ENCODE assay signal across 17 cellular contexts in the genomic region with DNA sequence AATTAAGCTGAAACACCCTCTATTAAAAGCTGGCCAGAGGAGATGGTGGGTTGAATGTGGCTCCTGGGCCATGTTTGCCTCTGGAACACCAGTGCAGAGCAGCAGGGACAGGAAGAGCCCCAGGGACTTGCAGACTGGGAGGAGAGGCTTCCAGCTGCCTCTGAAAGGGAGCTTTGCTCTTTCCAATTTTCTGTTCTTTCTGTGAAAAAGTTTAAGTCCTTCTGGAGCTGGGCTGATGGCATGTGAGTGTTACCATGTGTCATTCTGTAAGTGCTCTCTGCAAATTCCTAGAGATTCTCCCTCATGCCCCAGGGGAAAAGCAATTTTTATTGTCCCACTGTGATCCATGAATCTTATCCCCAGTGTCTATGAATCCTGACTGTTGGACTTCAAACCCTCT.
A peak's percentile ranks its signal among the peaks of the same experiment; 100 is the strongest.
DNase-seq lines count a peak whose midpoint lies in the region; ATAC-seq and TF ChIP-seq lines count a peak whose summit lies in the region.
"Had no signal": no experiment of that assay in that cellular context is flagged by ENCODE, and none has a peak within 500 bp of the region (broad histone marks: within the 10 kb centered on the region; RNA-seq: fewer than 3 reads in every experiment).

No MANE protein-coding gene starts in this region.

- no peaks in the 10 kb centered on the region for H3F3A ChIP-seq in neural progenitor cell (ENCODE audit: low read depth)

- H3K36me3 ChIP-seq in neural progenitor cell (no peaks in the 10 kb centered on the region), testis (ENCODE audit: low read depth, missing control alignments) (no peaks in the 10 kb centered on the region)
- H3K36me3 ChIP-seq: SJSA1 had no signal

- no peaks in the 10 kb centered on the region for H3K79me2 ChIP-seq in neural progenitor cell (ENCODE audit: low read depth)

- no peak overlapping the region for H3K27ac ChIP-seq in neural progenitor cell
- H3K27ac ChIP-seq in testis: no peak overlapping the region
- H3K27ac ChIP-seq: SJSA1 had no signal

- H4K20me1 ChIP-seq in neural progenitor cell (ENCODE audit: low read depth): no peaks in the 10 kb centered on the region

- no peak overlapping the region for H3K27ac Mint-ChIP-seq in effector memory CD8-positive, alpha-beta T cell
- no peak overlapping the region for H3K27ac Mint-ChIP-seq in neural progenitor cell
- H3K27ac Mint-ChIP-seq: CD14-positive monocyte, GM23338 had no signal

- TF ChIP-seq POLR2A in testis (IDR thresholded peaks at IDR 0.05): no peak

- no peak for TF ChIP-seq CTCF in neural progenitor cell (IDR thresholded peaks at IDR 0.05)
- TF ChIP-seq CTCF in testis (IDR thresholded peaks at IDR 0.05): no peak

- H3K27me3 ChIP-seq in neural progenitor cell (peaks cover 48% of the 10 kb centered on the region), testis (no peaks in the 10 kb centered on the region)
- H3K27me3 ChIP-seq: SJSA1 had no signal

- peak; percentile 9 for DNase-seq in ELF-1 (ENCODE audit: low read depth, low spot score)
- DNase-seq in M059J (ENCODE audit: low read depth): peak; percentile 58
- peak; percentile 59 for DNase-seq in foreskin melanocyte
- no peak for DNase-seq in effector memory CD8-positive, alpha-beta T cell
- DNase-seq in neural progenitor cell (ENCODE audit: low spot score): no peak
- no peak for DNase-seq in H4 (ENCODE audit: low spot score)
- no peak for DNase-seq in testis
- DNase-seq: COR-L47, KBM-7, NCI-H1105 treated with DMSO at 0.1 percent for 48 hours, NCI-H187, NCI-H226, NCI-H524 treated with DMSO at 0.1 percent for 48 hours, SW 1271 had no signal

- no peaks in the 10 kb centered on the region for H3K4me1 ChIP-seq in neural progenitor cell
- H3K4me1 ChIP-seq in testis: peaks cover 17% of the 10 kb centered on the region

- intact Hi-C loops in testis (cut with DNase I; ENCODE audit: low total_unique reads): no loop called here

- H3K4me3 ChIP-seq in neural progenitor cell (no peak overlapping the region), testis (no peak overlapping the region)
- H3K4me3 ChIP-seq: GM23338, SJSA1 had no signal

- no peak overlapping the region for H2AFZ ChIP-seq in neural progenitor cell (replicated peaks)
- H2AFZ ChIP-seq: GM23338 had no signal

- no peak overlapping the region for H3K4me3 Mint-ChIP-seq in effector memory CD8-positive, alpha-beta T cell
- H3K4me3 Mint-ChIP-seq in neural progenitor cell: no peak overlapping the region
- H3K4me3 Mint-ChIP-seq: GM23338 had no signal

- H3K9me3 ChIP-seq in neural progenitor cell (ENCODE audit: low read depth) (no peaks in the 10 kb centered on the region), testis (no peaks in the 10 kb centered on the region)
- H3K9me3 ChIP-seq: SJSA1 had no signal

- peaks cover 7 to 9% of the 10 kb centered on the region in 2 donors for H3K4me1 Mint-ChIP-seq in effector memory CD8-positive, alpha-beta T cell (ENCODE audit: low read depth in 2 of 2)
- peaks cover 7% of the 10 kb centered on the region for H3K4me1 Mint-ChIP-seq in neural progenitor cell

- peaks cover 64 to 85% of the 10 kb centered on the region in 2 donors for H3K27me3 Mint-ChIP-seq in effector memory CD8-positive, alpha-beta T cell
- peaks cover 19% of the 10 kb centered on the region for H3K27me3 Mint-ChIP-seq in neural progenitor cell (ENCODE audit: insufficient read depth, low read depth)

- H3K9me3 Mint-ChIP-seq in effector memory CD8-positive, alpha-beta T cell: no peaks in the 10 kb centered on the region
- H3K9me3 Mint-ChIP-seq in neural progenitor cell: peaks cover 5% of the 10 kb centered on the region
- H3K9me3 Mint-ChIP-seq: GM23338 had no signal

- H3K36me3 Mint-ChIP-seq in effector memory CD8-positive, alpha-beta T cell (ENCODE audit: insufficient read depth): peaks cover 2% of the 10 kb centered on the region
- no peaks in the 10 kb centered on the region for H3K36me3 Mint-ChIP-seq in neural progenitor cell

- no peak overlapping the region for H3K4me2 ChIP-seq in neural progenitor cell
- H3K4me2 ChIP-seq: GM23338 had no signal

- ATAC-seq in effector memory CD8-positive, alpha-beta T cell (replicated peaks): no peak
- ATAC-seq: GM23338 had no signal

- no peak overlapping the region for H3K9ac ChIP-seq in neural progenitor cell

Comparison
In these comparisons a context has a peak if more than half of its experiments do, and no peak if none do; other contexts are left out.
1. DNase-seq: peak in ELF-1 (single experiment), M059J (single experiment) and foreskin melanocyte (single experiment); none in effector memory CD8-positive, alpha-beta T cell (0 of 3), neural progenitor cell (single experiment), H4 (single experiment) and testis (single experiment).